ENCODE assay signal across 10 cellular contexts in the genomic region with DNA sequence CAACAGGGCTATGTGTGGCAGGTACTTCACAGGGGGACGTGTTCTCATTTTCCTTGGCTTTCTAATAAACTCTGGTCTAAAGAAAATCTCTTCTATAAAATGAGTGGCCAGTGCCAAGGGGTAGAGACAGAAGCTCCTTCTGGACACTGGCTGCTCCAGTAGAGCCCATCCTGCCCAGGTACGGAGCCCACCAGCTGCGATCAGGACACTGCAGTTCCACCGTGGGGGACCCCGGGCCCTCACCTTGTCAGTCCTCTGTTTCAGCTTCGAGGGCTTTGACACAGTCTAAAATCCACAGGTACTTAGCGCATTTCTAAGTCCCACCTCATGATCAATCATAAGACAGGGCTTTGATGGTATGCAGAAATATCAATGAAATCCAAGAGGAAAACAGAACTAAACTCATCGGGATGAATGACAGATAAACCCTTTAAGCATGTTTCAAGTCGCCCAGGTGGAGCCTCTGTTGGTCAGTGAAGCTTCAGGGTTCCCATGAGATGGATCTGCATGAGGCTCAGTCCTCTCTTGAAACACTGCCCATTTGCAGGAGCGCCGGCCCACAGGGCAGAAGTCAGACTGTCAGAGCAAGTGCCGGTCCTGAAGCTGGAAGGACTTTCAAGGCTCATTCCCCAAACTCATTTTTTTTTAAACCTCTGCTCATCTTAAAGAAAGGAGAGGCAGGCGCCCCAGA. TPM values are rescaled to one million over a fixed set of nuclear protein-coding genes. Genes with fewer than 3 reads are reported as not detected.
DNase-seq lines count a peak whose midpoint lies in the region; ATAC-seq and TF ChIP-seq lines count a peak whose summit lies in the region.
"Had no signal": no experiment of that assay in that cellular context is flagged by ENCODE, and none has a peak within 500 bp of the region (broad histone marks: within the 10 kb centered on the region; RNA-seq: fewer than 3 reads in every experiment).

No MANE protein-coding gene starts in this region.

- peak; percentile 13 for DNase-seq in activated CD8-positive, alpha-beta memory T cell treated with anti-CD3 and anti-CD28 coated beads, Interleukin-2, amount 50 U/mL, for 4 hours
- DNase-seq in natural killer cell treated with Interleukin-12 subunit alpha and Interleukin-12 subunit beta and Interleukin-15 and Interleukin-18, amount 100 ng/mL, for 72 hours (ENCODE audit: low spot score): peak; percentile 42
- DNase-seq in nephron progenitor cell: no peak
- DNase-seq: IMR-90 had no signal

- peaks cover 17% of the 10 kb centered on the region for H3K36me3 Mint-ChIP-seq in natural killer cell treated with Interleukin-12 subunit alpha and Interleukin-12 subunit beta and Interleukin-15 and Interleukin-18, amount 100 ng/mL, for 72 hours
- H3K36me3 Mint-ChIP-seq in nephron progenitor cell (ENCODE audit: low read depth): peaks cover 12% of the 10 kb centered on the region

- H3K4me3 ChIP-seq in GM08714 (ENCODE audit: low read length): peak overlapping the region; percentile 3; the same call in 1 of the 2 replicates
- H3K4me3 ChIP-seq: cardiac muscle cell had no signal

- peaks cover 2% of the 10 kb centered on the region for H3K9me3 Mint-ChIP-seq in natural killer cell treated with Interleukin-12 subunit alpha and Interleukin-12 subunit beta and Interleukin-15 and Interleukin-18, amount 100 ng/mL, for 72 hours
- peaks cover 11% of the 10 kb centered on the region for H3K9me3 Mint-ChIP-seq in nephron progenitor cell

- H3K4me1 Mint-ChIP-seq in natural killer cell treated with Interleukin-12 subunit alpha and Interleukin-12 subunit beta and Interleukin-15 and Interleukin-18, amount 100 ng/mL, for 72 hours (ENCODE audit: low read depth in 2 of 2): peaks cover 40 to 54% of the 10 kb centered on the region in 2 donors
- H3K4me1 Mint-ChIP-seq in nephron progenitor cell: peaks cover 26% of the 10 kb centered on the region

- peak overlapping the region; percentile 84 for H3K4me3 Mint-ChIP-seq in natural killer cell treated with Interleukin-12 subunit alpha and Interleukin-12 subunit beta and Interleukin-15 and Interleukin-18, amount 100 ng/mL, for 72 hours
- no peak overlapping the region for H3K4me3 Mint-ChIP-seq in nephron progenitor cell

- TF ChIP-seq CTCF in nephron progenitor cell (IDR thresholded peaks at IDR 0.05): no peak

- peaks cover 8 to 14% of the 10 kb centered on the region in 2 donors for H3K27me3 Mint-ChIP-seq in natural killer cell treated with Interleukin-12 subunit alpha and Interleukin-12 subunit beta and Interleukin-15 and Interleukin-18, amount 100 ng/mL, for 72 hours
- H3K27me3 Mint-ChIP-seq in nephron progenitor cell (ENCODE audit: low read depth, poor library complexity): peaks cover 11% of the 10 kb centered on the region

- no peak overlapping the region for H3K27ac Mint-ChIP-seq in natural killer cell treated with Interleukin-12 subunit alpha and Interleukin-12 subunit beta and Interleukin-15 and Interleukin-18, amount 100 ng/mL, for 72 hours
- no peak overlapping the region for H3K27ac Mint-ChIP-seq in nephron progenitor cell

- ATAC-seq in HG02938 (IDR thresholded peaks at IDR 0.05; ENCODE audit: unreplicated experiment) (peak; percentile 0), HG03378 (IDR thresholded peaks at IDR 0.05; ENCODE audit: unreplicated experiment) (no peak), HG02759 (IDR thresholded peaks at IDR 0.05; ENCODE audit: unreplicated experiment) (no peak)
- ATAC-seq in natural killer cell treated with Interleukin-12 subunit alpha and Interleukin-12 subunit beta and Interleukin-15 and Interleukin-18, amount 100 ng/mL, for 72 hours: no peak

RNA-seq across cellular contexts. Expression of a gene that starts 20.3 kb away (rescaled TPM):
- total RNA-seq in natural killer cell treated with Interleukin-12 subunit alpha and Interleukin-12 subunit beta and Interleukin-15 and Interleukin-18, amount 100 ng/mL, for 72 hours: 1 to 10 TPM in 1 of 2 donors, not detected in 1; 1.3 TPM
- total RNA-seq: glomerular endothelial cell, IMR-90 had no signal

RNA-seq across cellular contexts. Expression of a gene that starts 29.7 kb away (rescaled TPM):
- total RNA-seq in natural killer cell treated with Interleukin-12 subunit alpha and Interleukin-12 subunit beta and Interleukin-15 and Interleukin-18, amount 100 ng/mL, for 72 hours: 100 to 1,000 TPM; 112 to 178 TPM
